In the genomic region with DNA sequence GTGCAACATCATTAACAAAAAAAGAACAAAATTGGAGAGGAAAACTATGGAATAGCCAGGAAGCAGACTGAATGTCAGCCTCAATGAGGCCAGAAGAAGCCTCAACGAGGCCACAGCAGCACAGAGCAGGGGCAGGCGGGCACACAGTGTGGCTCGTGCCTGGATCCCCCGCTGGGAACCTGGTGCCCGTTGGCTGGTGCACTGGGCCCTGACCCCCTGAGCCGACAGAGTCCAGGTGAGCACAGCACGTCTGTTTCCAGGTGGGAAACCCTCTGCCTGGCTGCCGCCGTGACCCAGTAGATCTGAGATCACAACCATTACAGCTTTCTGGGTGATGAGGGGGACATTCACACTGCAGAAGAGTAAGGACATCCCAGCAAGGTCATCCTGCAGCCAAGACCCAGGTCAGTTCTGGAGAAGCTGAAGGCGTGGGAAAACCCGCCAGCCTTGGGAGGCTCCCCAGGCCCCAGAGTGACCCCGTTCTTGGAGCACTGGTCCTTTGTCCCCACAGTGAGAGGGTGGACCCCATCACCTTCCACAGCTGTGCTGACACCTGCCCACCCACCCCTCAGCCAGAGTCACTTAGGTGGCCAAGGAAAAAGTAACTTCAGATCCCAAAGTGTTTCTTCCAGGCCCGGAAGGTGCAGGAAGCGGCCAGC, we compare ENCODE assay signal across 22 cellular contexts.
"Had no signal": no experiment of that assay in that cellular context is flagged by ENCODE, and none has a peak within 500 bp of the region (broad histone marks: within the 10 kb centered on the region; RNA-seq: fewer than 3 reads in every experiment).

No MANE protein-coding gene starts in this region.

- H3K9ac ChIP-seq: neural progenitor cell, parathyroid adenoma had no signal

- H3K4me3 ChIP-seq: heart left ventricle, left ventricle myocardium inferior, lung, neural progenitor cell, psoas muscle, right lobe of liver, skin epidermis, tibial nerve, uterus had no signal

- H3K79me2 ChIP-seq: parathyroid adenoma had no signal

- H3K4me1 ChIP-seq: heart left ventricle, left ventricle myocardium inferior, neural progenitor cell, parathyroid adenoma, psoas muscle, right lobe of liver, tibial nerve, uterus had no signal

- H3K9me3 ChIP-seq: heart left ventricle, left ventricle myocardium inferior, psoas muscle, right lobe of liver, tibial nerve, uterus had no signal

- H3K36me3 ChIP-seq: heart left ventricle, left ventricle myocardium inferior, neural progenitor cell, right lobe of liver, tibial nerve, uterus had no signal

- DNase-seq: immature natural killer cell; kidney; left colon; left ventricle myocardium inferior; mesendoderm; naive B cell; natural killer cell; nephron progenitor cell; psoas muscle; right lobe of liver; stimulated activated CD4-positive, alpha-beta T cell treated with anti-CD3 and anti-CD28 coated beads, Interleukin-12 subunit alpha, Interleukin-12 subunit beta, amount 100 ng/mL, for 4 hours; stimulated activated CD4-positive, alpha-beta T cell treated with anti-CD3 and anti-CD28 coated beads, Interleukin-15, amount 100 ng/mL, for 24 hours; stimulated activated CD4-positive, alpha-beta T cell treated with anti-CD3 and anti-CD28 coated beads, Interleukin-2, amount 100 ng/mL, for 24 hours; stimulated activated CD4-positive, alpha-beta T cell treated with anti-CD3 and anti-CD28 coated beads, Interleukin-4, amount 100 ng/mL, for 1 hour; stimulated activated naive CD4-positive, alpha-beta T cell; uterus had no signal

- H3K27ac ChIP-seq: heart left ventricle, left ventricle myocardium inferior, neural progenitor cell, parathyroid adenoma, psoas muscle, right lobe of liver, skin epidermis, uterus had no signal

- H3K27me3 ChIP-seq: neural progenitor cell, right lobe of liver, tibial nerve, uterus had no signal

- H2AFZ ChIP-seq: neural progenitor cell, parathyroid adenoma had no signal

- H3K4me2 ChIP-seq: neural progenitor cell had no signal

- ATAC-seq: left colon, natural killer cell, psoas muscle had no signal
